Comparison of ENCODE assay signal across 1 cellular context in genomic region chr12:118033902-118034301, GRCh38.
TF ChIP-seq lines count a peak whose summit lies in the region.

No MANE protein-coding gene starts in this region.

TF ChIP-seq in HCT116, 20 proteins besides CTCF, POLR2A, EP300 and RAD21:
- peak; percentile 12; the same call in 1 of the 2 replicates for TF ChIP-seq POLR2AphosphoS5 (IDR thresholded peaks at IDR 0.05; ENCODE audit: low read depth, low read length)
- TF ChIP-seq CBX3 (IDR thresholded peaks at IDR 0.05; ENCODE audit: low read depth): no peak
